ENCODE assay signal across 19 cellular contexts in genomic region chr9:33659915-33660314, GRCh38.
DNase-seq lines count a peak whose midpoint lies in the region; ATAC-seq and TF ChIP-seq lines count a peak whose summit lies in the region.
"Had no signal": no experiment of that assay in that cellular context is flagged by ENCODE, and none has a peak within 500 bp of the region (broad histone marks: within the 10 kb centered on the region; RNA-seq: fewer than 3 reads in every experiment).

No MANE protein-coding gene starts in this region.

- H3K9ac ChIP-seq in mammary epithelial cell (ENCODE audit: insufficient read depth, low read length) (no peak overlapping the region), OCI-LY3 (ENCODE audit: low read length) (no peak overlapping the region)

- H3K4me1 Mint-ChIP-seq in MCF 10A (ENCODE audit: insufficient read depth, unreplicated experiment) = no peaks in the 10 kb centered on the region

- in situ Hi-C loops in mammary epithelial cell (cut with MboI; ENCODE audit: low sequenced_read_pairs in 2 of 2) = no loop called here

- 82% methylated on average over 1 of the region's 1 CpG for WGBS in mammary epithelial cell (ENCODE audit: low coverage, missing lambda C conversion rate)

- intact Hi-C loops in MCF 10A (cut with micrococcal nuclease) = no loop called here
- intact Hi-C loops in mammary epithelial cell (cut with micrococcal nuclease) = no loop called here
- intact Hi-C loops in left cardiac atrium (cut with DNase I) = no loop called here
- intact Hi-C loops in posterior cingulate gyrus (cut with DNase I) = no loop called here

- H3K27ac ChIP-seq in mammary epithelial cell (ENCODE audit: insufficient read depth, low read depth, low read length) = no peak overlapping the region
- no peak overlapping the region for H3K27ac ChIP-seq in OCI-LY3 (ENCODE audit: low read length)
- H3K27ac ChIP-seq: SJCRH30 had no signal

- no peak overlapping the region for H3K4me3 ChIP-seq in mammary epithelial cell (replicated peaks in 1 of 3; ENCODE audit: insufficient read depth in 1 of 3, low read depth in 2 of 3, low read length in 3 of 3)
- H3K4me3 ChIP-seq in OCI-LY3 (ENCODE audit: low read length) = no peak overlapping the region
- no peak overlapping the region for H3K4me3 ChIP-seq in MG63
- H3K4me3 ChIP-seq: SJCRH30 had no signal

- no peaks in the 10 kb centered on the region for H3K9me3 Mint-ChIP-seq in MCF 10A (ENCODE audit: unreplicated experiment)

- dilution Hi-C loops in mammary epithelial cell (cut with HindIII; ENCODE audit: low sequenced_read_pairs) = no loop called here

- no peaks in the 10 kb centered on the region for H3K36me3 ChIP-seq in mammary epithelial cell (ENCODE audit: insufficient read depth, low read length)
- no peaks in the 10 kb centered on the region for H3K36me3 ChIP-seq in OCI-LY3 (replicated peaks; ENCODE audit: low read depth, low read length)
- no peaks in the 10 kb centered on the region for H3K36me3 ChIP-seq in MG63
- H3K36me3 ChIP-seq: SJCRH30 had no signal

- H3K9me3 ChIP-seq in mammary epithelial cell (replicated peaks; ENCODE audit: insufficient read depth, low read length) (no peaks in the 10 kb centered on the region), OCI-LY3 (ENCODE audit: insufficient read depth, low read length) (no peaks in the 10 kb centered on the region), MG63 (no peaks in the 10 kb centered on the region)
- H3K9me3 ChIP-seq: SJCRH30 had no signal

- H3K36me3 Mint-ChIP-seq in MCF 10A (ENCODE audit: insufficient read depth, unreplicated experiment) = no peaks in the 10 kb centered on the region

- no peak overlapping the region for H3K4me3 Mint-ChIP-seq in MCF 10A (ENCODE audit: unreplicated experiment)

- H3K4me1 ChIP-seq in mammary epithelial cell (ENCODE audit: insufficient read depth, low read length) (no peaks in the 10 kb centered on the region), OCI-LY3 (ENCODE audit: low read length) (peaks cover 7% of the 10 kb centered on the region)
- H3K4me1 ChIP-seq: SJCRH30 had no signal

- H3K79me2 ChIP-seq in mammary epithelial cell (ENCODE audit: insufficient read depth, low read length) (no peaks in the 10 kb centered on the region), OCI-LY3 (ENCODE audit: low read length) (no peaks in the 10 kb centered on the region)

- no peak overlapping the region for H3K27ac Mint-ChIP-seq in MCF 10A (ENCODE audit: low read depth, unreplicated experiment)

- H3K27me3 ChIP-seq in mammary epithelial cell (ENCODE audit: insufficient read depth, low read length) = peaks cover 2% of the 10 kb centered on the region
- H3K27me3 ChIP-seq in OCI-LY3 (ENCODE audit: low read depth, low read length) = peaks cover 13% of the 10 kb centered on the region
- H3K27me3 ChIP-seq in MG63 = peaks cover under 1% of the 10 kb centered on the region; the same call in 1 of the 2 replicates
- H3K27me3 ChIP-seq: SJCRH30 had no signal

- H2AFZ ChIP-seq in mammary epithelial cell (ENCODE audit: low read depth, low read length) (no peak overlapping the region), OCI-LY3 (ENCODE audit: low read depth, low read length) (no peak overlapping the region)

- no peak for TF ChIP-seq CTCF in MCF 10A (IDR thresholded peaks at IDR 0.05; ENCODE audit: unreplicated experiment)
- TF ChIP-seq CTCF in mammary epithelial cell (conservative IDR thresholded peaks at IDR 0.05 in 1 of 2, IDR thresholded peaks at IDR 0.05 in 1 of 2; ENCODE audit: extremely low read depth in 1 of 2, insufficient read depth in 1 of 2, low read depth in 1 of 2, low read length in 2 of 2) = no peak
- no peak for TF ChIP-seq CTCF in OCI-LY3 (IDR thresholded peaks at IDR 0.05; ENCODE audit: low read depth, low read length)

- POLR2A ChIA-PET in MCF 10A (lab: Yijun Ruan, JAX) = interaction anchor here (1.1 kb wide), 1 partner anchor 14 kb away, joined by 3 read pairs; no protein-coding TSS in a partner anchor

- H4K20me1 ChIP-seq in mammary epithelial cell (ENCODE audit: insufficient read depth, low read length) (no peaks in the 10 kb centered on the region), OCI-LY3 (ENCODE audit: insufficient read depth, low read length) (no peaks in the 10 kb centered on the region)

- BruUV-seq in MCF 10A (replicated peaks; lab: Mats Ljungman, UMichigan) (no TSS peak), mammary epithelial cell (replicated peaks; lab: Mats Ljungman, UMichigan) (no TSS peak)

- CTCF ChIA-PET in MCF 10A (lab: Yijun Ruan, JAX) = interaction anchor here (0.7 kb wide), 1 partner anchor 24 kb away, joined by 3 read pairs; no protein-coding TSS in a partner anchor
- CTCF ChIA-PET in mammary epithelial cell (lab: Charles Lee; ENCODE audit: low non-redundant PET) = no interaction called here

- peak; percentile 4 for DNase-seq in MCF 10A (ENCODE audit: unreplicated experiment)
- DNase-seq in mammary epithelial cell = no peak
- DNase-seq in globus pallidus (ENCODE audit: low spot score) = peak; percentile 24
- no peak for DNase-seq in left cardiac atrium
- no peak for DNase-seq in MG63
- no peak for DNase-seq in posterior cingulate gyrus
- DNase-seq: C1 segment of cervical spinal cord, DND-41, GF-D8, IMR-90, Kasumi-1, NCI-H1048, NCI-H1436 treated with DMSO at 0.1 percent for 48 hours, NCI-H2081 treated with DMSO at 0.1 percent for 48 hours, NCI-H510A treated with DMSO at 0.1 percent for 48 hours, NCI-H82, SJCRH30 had no signal

- H3K4me2 ChIP-seq in mammary epithelial cell (ENCODE audit: insufficient read depth, low read depth, low read length) (no peak overlapping the region), OCI-LY3 (ENCODE audit: low read length) (0 out of 2 replicates have a peak overlapping the region, but pooled peaks have one; percentile 1)

- no peaks in the 10 kb centered on the region for H3K27me3 Mint-ChIP-seq in MCF 10A (ENCODE audit: insufficient read depth, unreplicated experiment)

- ATAC-seq in left cardiac atrium (no peak), HG02763 (IDR thresholded peaks at IDR 0.05; ENCODE audit: unreplicated experiment) (no peak)

Comparison
In these comparisons a context has a peak if more than half of its experiments do, and no peak if none do; other contexts are left out.
1. DNase-seq: peak in MCF 10A (single experiment) and globus pallidus (single experiment); none in mammary epithelial cell (single experiment), left cardiac atrium (single experiment), MG63 (single experiment) and posterior cingulate gyrus (0 of 10).